In the genomic region with DNA sequence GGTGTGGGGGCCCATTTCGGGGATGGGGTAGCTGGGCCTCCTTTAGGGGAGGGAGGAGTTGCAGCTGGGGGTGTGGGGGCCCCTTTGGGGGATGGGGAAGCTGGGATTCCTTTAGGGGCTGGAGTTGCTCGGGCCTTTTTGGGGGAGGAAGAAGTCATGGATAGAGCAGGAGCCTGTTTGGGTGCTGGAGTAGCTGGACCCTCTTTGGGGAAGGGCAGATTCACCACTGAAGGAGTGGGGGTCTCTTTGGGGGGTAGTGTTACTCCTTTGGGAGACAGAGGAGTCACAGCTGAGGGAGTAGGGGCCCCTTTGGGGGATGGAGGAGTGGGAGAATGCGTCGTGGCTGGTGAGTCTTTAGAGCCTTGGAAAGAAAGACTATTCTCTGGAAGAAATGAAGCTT, we compare ENCODE assay signal across 10 cellular contexts. TPM values are rescaled to one million over a fixed set of nuclear protein-coding genes. Genes with fewer than 3 reads are reported as not detected.
DNase-seq lines count a peak whose midpoint lies in the region; ATAC-seq and TF ChIP-seq lines count a peak whose summit lies in the region.
"Had no signal": no experiment of that assay in that cellular context is flagged by ENCODE, and none has a peak within 500 bp of the region (broad histone marks: within the 10 kb centered on the region; RNA-seq: fewer than 3 reads in every experiment).

No MANE protein-coding gene starts in this region.

- TF ChIP-seq CTCF in coronary artery (IDR thresholded peaks at IDR 0.05) (no peak), psoas muscle (IDR thresholded peaks at IDR 0.05) (no peak)

- no peaks in the 10 kb centered on the region for H3K9me3 Mint-ChIP-seq in activated CD4-positive, alpha-beta T cell treated with anti-CD3 and anti-CD28 coated beads for 36 hours (ENCODE audit: low read depth)

- peaks cover 69% of the 10 kb centered on the region for H3K36me3 ChIP-seq in Karpas-422 (ENCODE audit: insufficient read depth, low read length)
- peaks cover 5 to 68% of the 10 kb centered on the region in 2 donors for H3K36me3 ChIP-seq in psoas muscle (ENCODE audit: insufficient read depth in 1 of 2, low read depth in 1 of 2)

- peaks cover 51% of the 10 kb centered on the region for H3K79me2 ChIP-seq in Karpas-422 (ENCODE audit: low read length)

- H3K4me3 Mint-ChIP-seq in activated CD4-positive, alpha-beta T cell treated with anti-CD3 and anti-CD28 coated beads for 36 hours, result no peak overlapping the region

- peaks cover 84% of the 10 kb centered on the region for H4K20me1 ChIP-seq in Karpas-422 (ENCODE audit: insufficient read depth, low read depth, low read length)

- peak overlapping the region; percentile 77 for H3K4me2 ChIP-seq in Karpas-422 (ENCODE audit: low read depth, low read length, poor library complexity, severe bottlenecking)

- H3K27ac ChIP-seq in Karpas-422 (ENCODE audit: low read length) (peak overlapping the region; percentile 74), coronary artery (no peak overlapping the region), psoas muscle (peak overlapping the region; percentile 93)

- H3K9ac ChIP-seq in Karpas-422 (ENCODE audit: low read length), result no peak overlapping the region

- H3K9me3 ChIP-seq in Karpas-422 (ENCODE audit: low read length), result no peaks in the 10 kb centered on the region
- no peaks in the 10 kb centered on the region for H3K9me3 ChIP-seq in psoas muscle

- H3K27ac Mint-ChIP-seq in activated CD4-positive, alpha-beta T cell treated with anti-CD3 and anti-CD28 coated beads for 36 hours, result peak overlapping the region; percentile 85

- H3K4me1 ChIP-seq in Karpas-422 (ENCODE audit: low read length) (peaks cover 72% of the 10 kb centered on the region), psoas muscle (peaks cover 87% of the 10 kb centered on the region)

- peaks cover 72% of the 10 kb centered on the region for H3K4me1 Mint-ChIP-seq in activated CD4-positive, alpha-beta T cell treated with anti-CD3 and anti-CD28 coated beads for 36 hours

- DNase-seq in activated CD4-positive, alpha-beta T cell treated with anti-CD3 and anti-CD28 coated beads for 36 hours, result no peak
- no peak for DNase-seq in activated CD4-positive, alpha-beta T cell treated with anti-CD3 and anti-CD28 coated beads for 4 hours
- DNase-seq in Karpas-422 (no peak), coronary artery (ENCODE audit: low spot score) (peak; percentile 58), psoas muscle (no peak), SHP77 treated with DMSO at 0.1 percent for 48 hours (lab: John Stamatoyannopoulos, UW) (no peak)
- DNase-seq: NCI-H1417; stimulated activated CD4-positive, alpha-beta T cell treated with anti-CD3 and anti-CD28 coated beads, Interleukin-15, amount 100 ng/mL, for 24 hours had no signal

- no peak for ATAC-seq in activated CD4-positive, alpha-beta T cell treated with anti-CD3 and anti-CD28 coated beads for 36 hours
- no peak for ATAC-seq in psoas muscle
- ATAC-seq in HG02970 (IDR thresholded peaks at IDR 0.05; ENCODE audit: low FRiP score, unreplicated experiment), result no peak
- ATAC-seq in GM18858 (IDR thresholded peaks at IDR 0.05; ENCODE audit: unreplicated experiment), result no peak

- no peak overlapping the region for H2AFZ ChIP-seq in Karpas-422 (ENCODE audit: low read length)

- no peaks in the 10 kb centered on the region for H3K9me2 ChIP-seq in Karpas-422 (replicated peaks; ENCODE audit: insufficient read depth, low read length)

- POLR2A ChIA-PET in activated CD4-positive, alpha-beta T cell treated with anti-CD3 and anti-CD28 coated beads for 36 hours (lab: Charles Lee), result interaction anchor here (1.1 to 2.6 kb wide), 5 partner anchors 9 to 84 kb away, joined by 3 to 12 read pairs (median 6); a partner anchor contains a TSS

- peaks cover 85% of the 10 kb centered on the region for H3K36me3 Mint-ChIP-seq in activated CD4-positive, alpha-beta T cell treated with anti-CD3 and anti-CD28 coated beads for 36 hours (ENCODE audit: low read depth)

- H3K27me3 Mint-ChIP-seq in activated CD4-positive, alpha-beta T cell treated with anti-CD3 and anti-CD28 coated beads for 36 hours, result no peaks in the 10 kb centered on the region

- 51 to 63% (median 56%) methylated on average over 4 of the region's 4 CpGs for WGBS in psoas muscle, 3 donors

- CTCF ChIA-PET in activated CD4-positive, alpha-beta T cell treated with anti-CD3 and anti-CD28 coated beads for 36 hours (lab: Charles Lee), result interaction anchor here (1.0 kb wide), 1 partner anchor 283 kb away, joined by 3 read pairs; no protein-coding TSS in a partner anchor

- H3K4me3 ChIP-seq in Karpas-422 (ENCODE audit: low read length) (no peak overlapping the region), coronary artery (no peak overlapping the region), psoas muscle (no peak overlapping the region)

- H3K27me3 ChIP-seq in Karpas-422 (ENCODE audit: low read length) (no peaks in the 10 kb centered on the region), psoas muscle (ENCODE audit: insufficient read depth in 3 of 3, low read length in 2 of 3) (no peaks in the 10 kb centered on the region)

- intact Hi-C loops in activated CD4-positive, alpha-beta T cell treated with anti-CD3 and anti-CD28 coated beads for 36 hours (cut with DNase I, micrococcal nuclease), result no loop called here
- intact Hi-C loops in psoas muscle (cut with DNase I), result no loop called here

RNA-seq across cellular contexts. Expression of a gene that starts 6.5 kb away (rescaled TPM):
- total RNA-seq in activated CD4-positive, alpha-beta T cell treated with anti-CD3 and anti-CD28 coated beads for 36 hours, result 1,000 to 10,000 TPM; 1,215 to 1,231 TPM
- 1,908 and 2,309 TPM in 2 replicates for total RNA-seq in Karpas-422 (2014; rRNA removed; shearing (Covaris generic); ENCODE audit: low replicate concordance)
- total RNA-seq in psoas muscle, result 100 to 1,000 TPM; 434 to 719 (median 530) TPM
- polyA plus RNA-seq in psoas muscle, result 1,000 to 10,000 TPM in 1 of 3 donors, 100 to 1,000 TPM in 2; 483 to 1,147 (median 489) TPM

RNA-seq across cellular contexts. Expression of a gene that starts 30.6 kb away (rescaled TPM):
- total RNA-seq in activated CD4-positive, alpha-beta T cell treated with anti-CD3 and anti-CD28 coated beads for 36 hours, result 100 to 1,000 TPM; 284 to 386 TPM
- total RNA-seq in Karpas-422 (2014; rRNA removed; shearing (Covaris generic); ENCODE audit: low replicate concordance), result 49.4 and 126 TPM in 2 replicates
- total RNA-seq in psoas muscle, result 100 to 1,000 TPM; 118 to 192 (median 148) TPM
- 100 to 1,000 TPM; 141 to 253 (median 165) TPM for polyA plus RNA-seq in psoas muscle

RNA-seq across cellular contexts. Expression of a gene that starts 33.5 kb away (rescaled TPM):
- total RNA-seq in activated CD4-positive, alpha-beta T cell treated with anti-CD3 and anti-CD28 coated beads for 36 hours, result 10 to 100 TPM; 81.3 to 83.7 TPM
- 10.3 and 26.3 TPM in 2 replicates for total RNA-seq in Karpas-422 (2014; rRNA removed; shearing (Covaris generic); ENCODE audit: low replicate concordance)
- total RNA-seq in psoas muscle, result 1 to 10 TPM; 2.3 to 4.8 (median 3.4) TPM
- polyA plus RNA-seq in psoas muscle, result 1 to 10 TPM; 3.0 to 10.0 (median 6.3) TPM

RNA-seq across cellular contexts. Expression of a gene that starts 44.5 kb away (rescaled TPM):
- 1 to 10 TPM; 2.6 to 5.1 TPM for total RNA-seq in activated CD4-positive, alpha-beta T cell treated with anti-CD3 and anti-CD28 coated beads for 36 hours
- total RNA-seq in Karpas-422 (2014; rRNA removed; shearing (Covaris generic); ENCODE audit: low replicate concordance), result 6.4 and 28.5 TPM in 2 replicates
- under 1 TPM in 3 of 4 donors, not detected in 1; 0.28 to 0.51 (median 0.36) TPM for total RNA-seq in psoas muscle
- 1 to 10 TPM in 1 of 3 donors, under 1 TPM in 2; 0.14 to 4.5 (median 0.17) TPM for polyA plus RNA-seq in psoas muscle

Comparison
In these comparisons a context has a peak if more than half of its experiments do, and no peak if none do; other contexts are left out.
1. H3K27ac ChIP-seq: peak in Karpas-422 (single experiment) and psoas muscle (single experiment); none in coronary artery (0 of 2).